ENCODE assay signal across 8 cellular contexts in the genomic region with DNA sequence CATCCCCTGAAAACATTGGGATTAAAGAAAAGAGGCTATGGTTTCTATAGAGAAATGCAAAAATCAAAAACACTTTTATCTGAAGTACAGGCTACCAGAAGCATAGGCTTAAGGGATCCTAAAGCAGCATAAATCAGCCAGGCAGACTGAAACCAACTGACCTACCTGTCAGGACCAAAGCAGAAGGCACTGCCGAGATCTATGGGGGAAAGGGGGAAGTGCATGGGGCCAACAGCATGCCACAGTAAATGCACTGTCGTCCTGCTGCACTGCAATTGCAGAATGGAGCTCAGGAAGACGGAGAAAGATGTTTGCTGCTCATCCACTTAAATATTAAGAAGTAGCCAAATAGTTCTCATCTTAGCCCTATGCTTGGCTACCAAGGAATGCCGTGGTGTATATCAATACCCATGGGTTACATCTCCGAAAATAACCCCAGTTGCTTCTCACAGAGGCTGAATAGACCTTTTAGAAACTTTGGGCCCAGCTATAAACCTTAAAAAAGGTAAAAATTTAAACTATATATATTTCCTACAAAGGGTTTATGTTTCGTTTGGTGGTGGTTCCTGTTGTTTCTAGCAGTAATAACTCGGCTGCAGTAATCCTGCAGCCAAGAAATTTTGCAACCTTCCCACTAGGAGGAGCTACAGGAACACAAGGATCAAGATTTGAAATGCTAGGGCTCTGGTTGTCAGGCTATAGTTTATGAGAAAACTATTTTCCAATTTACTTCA.
DNase-seq lines count a peak whose midpoint lies in the region; ATAC-seq and TF ChIP-seq lines count a peak whose summit lies in the region.

No MANE protein-coding gene starts in this region.

- no peak overlapping the region for H3K4me3 ChIP-seq in skeletal muscle cell (ENCODE audit: low read depth, low read length)

- DNase-seq in SIG-M5 treated with dmso at 0.1 percent for 504 hours (lab: John Stamatoyannopoulos, UW; ENCODE audit: unreplicated experiment) (peak; percentile 61), SIG-M5 (lab: John Stamatoyannopoulos, UW) (no peak), KBM-7 (peak; percentile 72), glomerular endothelial cell (ENCODE audit: extremely low read depth, low read depth, low spot score) (peak; percentile 20), skeletal muscle cell (ENCODE audit: low read depth) (peak; percentile 12)

- in situ Hi-C loops in KBM-7 (cut with MboI; ENCODE audit: low pct_unique_long_range_greater_than_20kb, low sequenced_read_pairs): no loop called here

- ATAC-seq in SK-N-SH treated with all-trans-retinoic acid at 6 μM for 48 hours (peak; percentile 95), GM19023 (IDR thresholded peaks at IDR 0.05; ENCODE audit: unreplicated experiment) (no peak)
- ATAC-seq in activated CD4-positive, CD25-positive, alpha-beta regulatory T cell treated with anti-CD3 and anti-CD28 coated beads, Interleukin-2, amount 50 U/mL, for 24 hours: no peak

TF ChIP-seq in SK-N-SH treated with all-trans-retinoic acid at 6 μM for 48 hours, 23 proteins besides CTCF, POLR2A, EP300 and RAD21:
- TF ChIP-seq ISL1 (CRISPR knock-in tag; IDR thresholded peaks at IDR 0.05): no peak
- no peak for TF ChIP-seq TOX (CRISPR knock-in tag; IDR thresholded peaks at IDR 0.05; ENCODE audit: borderline replicate concordance)
- no peak for TF ChIP-seq BACH2 (CRISPR knock-in tag; IDR thresholded peaks at IDR 0.05; ENCODE audit: borderline replicate concordance)
- no peak for TF ChIP-seq ZNF8 (CRISPR knock-in tag; IDR thresholded peaks at IDR 0.05)
- TF ChIP-seq, protein P1, sequence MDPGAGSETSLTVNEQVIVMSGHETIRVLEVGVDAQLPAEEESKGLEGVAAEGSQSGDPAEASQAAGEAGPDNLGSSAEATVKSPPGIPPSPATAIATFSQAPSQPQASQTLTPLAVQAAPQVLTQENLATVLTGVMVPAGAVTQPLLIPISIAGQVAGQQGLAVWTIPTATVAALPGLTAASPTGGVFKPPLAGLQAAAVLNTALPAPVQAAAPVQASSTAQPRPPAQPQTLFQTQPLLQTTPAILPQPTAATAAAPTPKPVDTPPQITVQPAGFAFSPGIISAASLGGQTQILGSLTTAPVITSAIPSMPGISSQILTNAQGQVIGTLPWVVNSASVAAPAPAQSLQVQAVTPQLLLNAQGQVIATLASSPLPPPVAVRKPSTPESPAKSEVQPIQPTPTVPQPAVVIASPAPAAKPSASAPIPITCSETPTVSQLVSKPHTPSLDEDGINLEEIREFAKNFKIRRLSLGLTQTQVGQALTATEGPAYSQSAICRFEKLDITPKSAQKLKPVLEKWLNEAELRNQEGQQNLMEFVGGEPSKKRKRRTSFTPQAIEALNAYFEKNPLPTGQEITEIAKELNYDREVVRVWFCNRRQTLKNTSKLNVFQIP (CRISPR knock-in tag; IDR thresholded peaks at IDR 0.05; ENCODE audit: borderline replicate concordance, low read depth): no peak
